Comparison of ENCODE assay signal across 8 cellular contexts in the genomic region with DNA sequence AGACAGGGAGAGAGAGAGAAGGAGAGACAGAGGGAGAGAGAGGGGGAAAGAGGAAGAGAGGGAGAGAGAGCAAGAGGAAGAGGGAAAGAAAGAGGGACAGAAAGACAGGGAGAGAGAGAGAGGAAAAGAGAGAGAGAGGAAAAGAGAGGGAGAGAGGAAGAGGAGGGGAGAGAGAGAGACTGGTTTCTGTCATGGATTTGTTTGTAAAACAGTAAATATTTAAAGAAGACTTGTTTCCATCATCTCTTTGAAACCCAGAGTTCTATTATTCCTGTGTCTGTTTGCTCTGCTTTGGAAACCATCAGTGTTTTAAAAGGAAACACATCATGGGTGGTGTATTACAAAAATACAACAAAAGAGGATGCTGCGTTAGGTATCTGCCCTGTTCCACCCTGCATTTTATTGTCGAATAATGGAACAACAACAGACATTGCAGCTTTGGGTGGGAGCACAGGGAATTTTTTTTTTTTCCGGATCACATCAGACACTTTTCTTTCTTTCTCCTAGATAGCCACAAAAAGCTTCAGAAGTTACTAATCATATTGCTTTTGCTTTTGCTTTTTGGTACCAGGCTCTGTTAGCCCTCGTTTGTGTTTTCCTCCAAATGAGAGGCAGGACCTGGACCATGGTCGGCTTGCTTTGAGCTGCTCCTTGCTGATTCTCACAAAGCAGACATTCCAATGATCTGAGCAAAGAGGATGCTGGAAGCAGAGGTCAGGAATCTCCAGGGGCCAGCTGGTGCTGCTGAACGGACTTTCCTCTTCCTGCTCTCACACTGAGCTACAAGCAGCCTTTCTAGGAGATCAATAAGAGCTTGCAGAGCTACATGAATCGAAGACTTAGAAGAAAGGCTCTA.
DNase-seq lines count a peak whose midpoint lies in the region; ATAC-seq lines count a peak whose summit lies in the region.

No MANE protein-coding gene starts in this region.

- no peaks in the 10 kb centered on the region for H3K4me1 ChIP-seq in mesendoderm (ENCODE audit: control insufficient read depth, low read depth, low read length)

- no peaks in the 10 kb centered on the region for H3K79me2 ChIP-seq in mesendoderm (ENCODE audit: control insufficient read depth, insufficient read depth, low read length)

- H3K18ac ChIP-seq in mesendoderm (ENCODE audit: low read length), result no peak overlapping the region

- no peak overlapping the region for H2AK5ac ChIP-seq in mesendoderm (ENCODE audit: low read length)

- peak overlapping the region; percentile 15 for H3K56ac ChIP-seq in mesendoderm (ENCODE audit: low read length)

- ATAC-seq in stimulated activated naive CD8-positive, alpha-beta T cell treated with anti-CD3 and anti-CD28 coated beads, Interleukin-15, Interleukin-2, amounts not matched to agents 100 U/mL and 50 U/mL, for 24 hours, result no peak
- ATAC-seq in HG02981 (IDR thresholded peaks at IDR 0.05; ENCODE audit: unreplicated experiment), result no peak

- H3K23ac ChIP-seq in mesendoderm (ENCODE audit: low read length), result no peak overlapping the region

- H2BK5ac ChIP-seq in mesendoderm (ENCODE audit: low read length), result no peak overlapping the region

- no CpG with 5 or more reads among the region's 7 CpGs for WGBS in mesendoderm (ENCODE audit: extremely low coverage, insufficient coverage, low lambda C conversion rate)

- no peak overlapping the region for H3K4me2 ChIP-seq in mesendoderm (ENCODE audit: low read length)

- no peaks in the 10 kb centered on the region for H3K79me1 ChIP-seq in mesendoderm (ENCODE audit: low read length)

- H3K36me3 Mint-ChIP-seq in stimulated activated naive CD8-positive, alpha-beta T cell treated with anti-CD3 and anti-CD28 coated beads, Interleukin-15, Interleukin-2, amounts not matched to agents 100 ng/mL and 50 ng/mL, for 24 hours (ENCODE audit: low read depth), result peaks cover 3% of the 10 kb centered on the region

- H3K9me3 Mint-ChIP-seq in stimulated activated naive CD8-positive, alpha-beta T cell treated with anti-CD3 and anti-CD28 coated beads, Interleukin-15, Interleukin-2, amounts not matched to agents 100 ng/mL and 50 ng/mL, for 24 hours, result no peaks in the 10 kb centered on the region

- no peak overlapping the region for H2BK15ac ChIP-seq in mesendoderm (replicated peaks; ENCODE audit: low read depth)

- H4K5ac ChIP-seq in mesendoderm (ENCODE audit: low read length), result no peak overlapping the region

- no peaks in the 10 kb centered on the region for H3K36me3 ChIP-seq in mesendoderm (ENCODE audit: control insufficient read depth, insufficient read depth, low read length)

- DNase-seq in stimulated activated naive CD8-positive, alpha-beta T cell treated with anti-CD3 and anti-CD28 coated beads, Interleukin-15, Interleukin-2, amounts not matched to agents 100 U/mL and 50 U/mL, for 24 hours, result no peak
- DNase-seq in dermis microvascular lymphatic vessel endothelial cell (ENCODE audit: low read depth in 2 of 2) (peak; percentile 88 to 93), mesendoderm (peak; percentile 91), middle frontal gyrus (ENCODE audit: extremely low spot score, low spot score) (no peak), Kasumi-1 (lab: John Stamatoyannopoulos, UW) (no peak), NCI-H187 treated with DMSO at 0.1 percent for 48 hours (lab: John Stamatoyannopoulos, UW) (no peak)

- no peak overlapping the region for H3K4me3 ChIP-seq in mesendoderm (ENCODE audit: low read length)

- H4K8ac ChIP-seq in mesendoderm (ENCODE audit: low read depth, low read length), result no peak overlapping the region

- H2BK120ac ChIP-seq in mesendoderm (ENCODE audit: low read depth, low read length), result no peak overlapping the region

- H3K27me3 Mint-ChIP-seq in stimulated activated naive CD8-positive, alpha-beta T cell treated with anti-CD3 and anti-CD28 coated beads, Interleukin-15, Interleukin-2, amounts not matched to agents 100 ng/mL and 50 ng/mL, for 24 hours, result no peaks in the 10 kb centered on the region

- no peak overlapping the region for H3K4ac ChIP-seq in mesendoderm (ENCODE audit: low read depth, low read length)

- H3K27ac ChIP-seq in mesendoderm (ENCODE audit: low read depth, low read length), result no peak overlapping the region

- peaks cover 20% of the 10 kb centered on the region for H3K4me1 Mint-ChIP-seq in stimulated activated naive CD8-positive, alpha-beta T cell treated with anti-CD3 and anti-CD28 coated beads, Interleukin-15, Interleukin-2, amounts not matched to agents 100 ng/mL and 50 ng/mL, for 24 hours (ENCODE audit: low read depth)

- H3K4me3 Mint-ChIP-seq in stimulated activated naive CD8-positive, alpha-beta T cell treated with anti-CD3 and anti-CD28 coated beads, Interleukin-15, Interleukin-2, amounts not matched to agents 100 ng/mL and 50 ng/mL, for 24 hours, result no peak overlapping the region

- H3K27me3 ChIP-seq in mesendoderm (ENCODE audit: insufficient read depth, low read length, poor library complexity), result no peaks in the 10 kb centered on the region

- H3K9ac ChIP-seq in mesendoderm (ENCODE audit: low read length), result no peak overlapping the region

- H3K27ac Mint-ChIP-seq in stimulated activated naive CD8-positive, alpha-beta T cell treated with anti-CD3 and anti-CD28 coated beads, Interleukin-15, Interleukin-2, amounts not matched to agents 100 ng/mL and 50 ng/mL, for 24 hours, result peak overlapping the region; percentile 53

Comparison
In these comparisons a context has a peak if more than half of its experiments do, and no peak if none do; other contexts are left out.
1. DNase-seq: peak in dermis microvascular lymphatic vessel endothelial cell (2 of 2) and mesendoderm (single experiment); none in stimulated activated naive CD8-positive, alpha-beta T cell treated with anti-CD3 and anti-CD28 coated beads, Interleukin-15, Interleukin-2, amounts not matched to agents 100 U/mL and 50 U/mL, for 24 hours (single experiment), middle frontal gyrus (single experiment), Kasumi-1 (0 of 2) and NCI-H187 treated with DMSO at 0.1 percent for 48 hours (single experiment).